Comparison of ENCODE assay signal across 10 cellular contexts in genomic region chr9:95724253-95724991, GRCh38.
DNase-seq lines count a peak whose midpoint lies in the region; ATAC-seq, FAIRE-seq and TF ChIP-seq lines count a peak whose summit lies in the region.
"Had no signal": no experiment of that assay in that cellular context is flagged by ENCODE, and none has a peak within 500 bp of the region (broad histone marks: within the 10 kb centered on the region; RNA-seq: fewer than 3 reads in every experiment).

No MANE protein-coding gene starts in this region.

- 74 to 85% methylated on average over 7 of the region's 7 CpGs for WGBS in pancreas, 2 donors

- FAIRE-seq in pancreas (lab: Jason Lieb, UNC): no peak
- FAIRE-seq: A549 had no signal

- H3K27ac ChIP-seq in pancreas (no peak overlapping the region), substantia nigra (ENCODE audit: low read depth, low read length, poor library complexity, severe bottlenecking) (no peak overlapping the region)
- H3K27ac ChIP-seq: A549, SK-N-MC had no signal

- ATAC-seq in pancreas: no peak
- ATAC-seq: A549 had no signal

- DNase-seq in NCI-H510A treated with DMSO at 0.1 percent for 48 hours (lab: John Stamatoyannopoulos, UW): peak; percentile 9
- DNase-seq in NCI-H510A (lab: John Stamatoyannopoulos, UW): no peak
- peak; percentile 24 for DNase-seq in HT1080 (ENCODE audit: low read depth)
- DNase-seq in activated CD8-positive, alpha-beta memory T cell treated with anti-CD3 and anti-CD28 coated beads, Interleukin-2, amount 50 U/mL, for 4 hours: peak; percentile 43
- DNase-seq in stimulated activated CD4-positive, alpha-beta T cell treated with anti-CD3 and anti-CD28 coated beads, Interleukin-1b, Interleukin-23, amount 100 ng/mL, for 48 hours: peak; percentile 71
- no peak for DNase-seq in pancreas
- DNase-seq in DMS 273 (lab: John Stamatoyannopoulos, UW; ENCODE audit: unreplicated experiment): no peak
- no peak for DNase-seq in substantia nigra (lab: John Stamatoyannopoulos, UW)

- no peaks in the 10 kb centered on the region for H3K27me3 ChIP-seq in pancreas

- intact Hi-C loops in pancreas (cut with DNase I): no loop called here

- H3K36me3 ChIP-seq in pancreas: no peaks in the 10 kb centered on the region

- H3K4me3 ChIP-seq in pancreas: no peak overlapping the region
- H3K4me3 ChIP-seq: A549, SK-N-MC had no signal

- no peak for TF ChIP-seq CTCF in pancreas (IDR thresholded peaks at IDR 0.05)

- no peaks in the 10 kb centered on the region for H3K4me1 ChIP-seq in pancreas
- H3K4me1 ChIP-seq: A549 had no signal

- no peaks in the 10 kb centered on the region for H3K9me3 ChIP-seq in pancreas
- H3K9me3 ChIP-seq: A549 had no signal

Comparison
In these comparisons a context has a peak if more than half of its experiments do, and no peak if none do; other contexts are left out.
1. DNase-seq: peak in NCI-H510A treated with DMSO at 0.1 percent for 48 hours (single experiment), HT1080 (single experiment), activated CD8-positive, alpha-beta memory T cell treated with anti-CD3 and anti-CD28 coated beads, Interleukin-2, amount 50 U/mL, for 4 hours (single experiment) and stimulated activated CD4-positive, alpha-beta T cell treated with anti-CD3 and anti-CD28 coated beads, Interleukin-1b, Interleukin-23, amount 100 ng/mL, for 48 hours (single experiment); none in NCI-H510A (single experiment), pancreas (0 of 6), DMS 273 (single experiment) and substantia nigra (0 of 49).